Comparison of ENCODE assay signal across 7 cellular contexts in the genomic region with DNA sequence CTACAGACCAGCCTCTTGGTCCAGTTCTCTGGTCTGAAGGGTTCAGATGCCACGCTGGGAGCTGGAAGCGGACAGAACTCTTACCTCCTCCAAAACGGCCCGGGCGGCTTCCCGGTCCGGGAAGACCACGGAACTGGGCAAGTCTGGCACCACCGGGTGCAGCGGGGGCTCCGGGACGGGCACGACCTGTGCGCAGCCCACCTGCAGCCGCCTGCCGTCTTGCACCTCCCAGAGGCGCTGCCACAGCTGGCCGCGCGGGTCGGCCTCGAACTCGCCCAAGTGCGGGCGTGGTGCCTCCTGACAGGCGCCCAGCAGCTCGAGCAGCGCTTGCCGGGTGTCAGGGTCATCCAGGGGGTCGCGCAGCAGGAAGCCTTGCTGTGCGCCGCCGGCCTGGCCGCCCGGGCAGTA.
DNase-seq lines count a peak whose midpoint lies in the region; ATAC-seq and TF ChIP-seq lines count a peak whose summit lies in the region.

No MANE protein-coding gene starts in this region.

- ATAC-seq in GM19025 (IDR thresholded peaks at IDR 0.05; ENCODE audit: low read depth, unreplicated experiment): peak; percentile 22
- peak; percentile 15 for ATAC-seq in HG03045 (IDR thresholded peaks at IDR 0.05; ENCODE audit: unreplicated experiment)

- DNase-seq in activated CD4-positive, alpha-beta T cell treated with anti-CD3 and anti-CD28 coated beads, Interleukin-2, amount 50 U/mL, for 4 hours: peak; percentile 9 to 21
- DNase-seq in foreskin fibroblast: peak in 1 of 2 donors; percentile 25
- DNase-seq in retina: peak; percentile 75
- no peak for DNase-seq in HuH-7 (ENCODE audit: low spot score)
- DNase-seq in NCI-H226: no peak

- no peak for TF ChIP-seq CTCF in foreskin fibroblast (IDR thresholded peaks at IDR 0.05; ENCODE audit: low read depth, low read length)

- H3K4me3 ChIP-seq in foreskin fibroblast (ENCODE audit: low read depth in 1 of 2, low read length in 2 of 2): peak overlapping the region; percentile 55 to 70

Comparison
In these comparisons a context has a peak if more than half of its experiments do, and no peak if none do; other contexts are left out.
1. DNase-seq: peak in activated CD4-positive, alpha-beta T cell treated with anti-CD3 and anti-CD28 coated beads, Interleukin-2, amount 50 U/mL, for 4 hours (2 of 2) and retina (single experiment); none in HuH-7 (single experiment) and NCI-H226 (single experiment).